ENCODE assay signal across 8 cellular contexts in genomic region chr7:100867040-100867795, GRCh38. TPM values are rescaled to one million over a fixed set of nuclear protein-coding genes. Genes with fewer than 3 reads are reported as not detected.
DNase-seq lines count a peak whose midpoint lies in the region; ATAC-seq and TF ChIP-seq lines count a peak whose summit lies in the region.

Gene TRIP6, plus strand, starts transcription at chr7:100867387. Its CDS starts 111 bp downstream, at chr7:100867498.

- H3K9ac ChIP-seq in NT2/D1 (ENCODE audit: insufficient read length, low read depth): peak within 1 kb of the TSS; percentile 98

- H3K9me3 Mint-ChIP-seq in natural killer cell treated with Interleukin-12 subunit alpha and Interleukin-12 subunit beta and Interleukin-15 and Interleukin-18, amount 100 ng/mL, for 72 hours: no peaks in the 10 kb centered on the region

- H3K4me3 ChIP-seq in AG04450 (ENCODE audit: low read depth, low read length) (peak within 1 kb of the TSS; percentile 90), NT2/D1 (ENCODE audit: insufficient read length, low read depth) (peak within 1 kb of the TSS; percentile 86)

- H3K27me3 Mint-ChIP-seq in natural killer cell treated with Interleukin-12 subunit alpha and Interleukin-12 subunit beta and Interleukin-15 and Interleukin-18, amount 100 ng/mL, for 72 hours: peaks cover 0 to 2% of the 10 kb centered on the region in 2 donors

- peak within 1 kb of the TSS; percentile 86 for H3K27ac ChIP-seq in AG04450 (ENCODE audit: low read depth, low read length)

- CTCF ChIA-PET in AG04450 (lab: Charles Lee): interaction anchor here (1.0 kb wide), 1 partner anchor 15 kb away, joined by 3 read pairs; the partner anchor contains the start of gene SLC12A9

- TF ChIP-seq CTCF in AG04450 (IDR thresholded peaks at IDR 0.05; ENCODE audit: low read depth, low read length): no peak

- peaks cover 3% of the 10 kb centered on the region; the same call in 1 of the 2 replicates for H3K9me3 ChIP-seq in AG04450 (ENCODE audit: control insufficient read depth, insufficient read depth, low read length)
- H3K9me3 ChIP-seq in NT2/D1 (ENCODE audit: insufficient read depth, low read length): no peaks in the 10 kb centered on the region

- H3K27ac Mint-ChIP-seq in natural killer cell treated with Interleukin-12 subunit alpha and Interleukin-12 subunit beta and Interleukin-15 and Interleukin-18, amount 100 ng/mL, for 72 hours: peak within 1 kb of the TSS in 1 of 2 donors; percentile 33

- H3K4me1 ChIP-seq in NT2/D1 (ENCODE audit: insufficient read depth, insufficient read length): peaks cover 7% of the 10 kb centered on the region

- H3K27me3 ChIP-seq in AG04450 (ENCODE audit: control insufficient read depth, insufficient read depth, low read length) (no peaks in the 10 kb centered on the region), NT2/D1 (ENCODE audit: insufficient read depth, insufficient read length) (no peaks in the 10 kb centered on the region)

- H3K36me3 Mint-ChIP-seq in natural killer cell treated with Interleukin-12 subunit alpha and Interleukin-12 subunit beta and Interleukin-15 and Interleukin-18, amount 100 ng/mL, for 72 hours: peaks cover 5% of the 10 kb centered on the region

- DNase-seq in AG04450 (ENCODE audit: low read depth, low spot score) (peak; percentile 91), NT2/D1 (ENCODE audit: low read depth, low spot score) (peak; percentile 81), fibroblast of the conjunctiva (ENCODE audit: low read depth) (peak; percentile 87), superior temporal gyrus (ENCODE audit: extremely low spot score) (peak; percentile 75)
- DNase-seq in activated T-helper 9 cell treated with anti-CD3 and anti-CD28 coated beads, Interleukin-2, amount 50 U/mL, for 16 hours (ENCODE audit: low read depth): peak; percentile 50
- DNase-seq in natural killer cell treated with Interleukin-12 subunit alpha and Interleukin-12 subunit beta and Interleukin-15 and Interleukin-18, amount 100 ng/mL, for 72 hours (ENCODE audit: low spot score): no peak

- peaks cover 53% of the 10 kb centered on the region for H3K36me3 ChIP-seq in NT2/D1 (ENCODE audit: insufficient read depth, insufficient read length, low read length)

- POLR2A ChIA-PET in AG04450 (lab: Yijun Ruan, JAX): interaction anchor here (1.0 to 1.4 kb wide), 5 partner anchors 8 to 161 kb away, joined by 3 to 9 read pairs (median 4); partner anchors contain the start of genes POP7, SLC12A9, SRRT and UFSP1

- H3K4me1 Mint-ChIP-seq in natural killer cell treated with Interleukin-12 subunit alpha and Interleukin-12 subunit beta and Interleukin-15 and Interleukin-18, amount 100 ng/mL, for 72 hours (ENCODE audit: low read depth in 2 of 2): peaks cover 4 to 5% of the 10 kb centered on the region in 2 donors

- ATAC-seq in GM21423 (IDR thresholded peaks at IDR 0.05; ENCODE audit: unreplicated experiment): peak; percentile 50
- peak in 1 of 2 donors; percentile 36 for ATAC-seq in natural killer cell treated with Interleukin-12 subunit alpha and Interleukin-12 subunit beta and Interleukin-15 and Interleukin-18, amount 100 ng/mL, for 72 hours
- no peak for ATAC-seq in GM18867 (IDR thresholded peaks at IDR 0.05; ENCODE audit: unreplicated experiment)

- peak within 1 kb of the TSS; percentile 65 for H3K4me3 Mint-ChIP-seq in natural killer cell treated with Interleukin-12 subunit alpha and Interleukin-12 subunit beta and Interleukin-15 and Interleukin-18, amount 100 ng/mL, for 72 hours

RNA-seq across cellular contexts. Expression of gene TRIP6, which starts in this region (rescaled TPM):
- polyA plus RNA-seq in AG04450 (2011; rRNA removed): 65.9 and 67.3 TPM in 2 replicates
- polyA minus RNA-seq in AG04450 (2011; rRNA and poly(A)+ RNA removed): 39.1 and 45.8 TPM in 2 replicates
- 1 to 10 TPM; 2.7 to 7.4 TPM for total RNA-seq in natural killer cell treated with Interleukin-12 subunit alpha and Interleukin-12 subunit beta and Interleukin-15 and Interleukin-18, amount 100 ng/mL, for 72 hours
